In genomic region chr10:45241865-45242518, GRCh38 we compare ENCODE assay signal across 13 cellular contexts.
"Had no signal": no experiment of that assay in that cellular context is flagged by ENCODE, and none has a peak within 500 bp of the region (broad histone marks: within the 10 kb centered on the region; RNA-seq: fewer than 3 reads in every experiment).

No MANE protein-coding gene starts in this region.

- H3K9me3 ChIP-seq: testis had no signal

- H3K4me3 ChIP-seq: testis had no signal

- FAIRE-seq: TTC549 had no signal

- H3K27ac Mint-ChIP-seq: activated naive CD4-positive, alpha-beta T cell treated with anti-CD3 and anti-CD28 coated beads, Interleukin-2, amount 50 U/mL, for 72 hours; stimulated activated naive CD8-positive, alpha-beta T cell treated with anti-CD3 and anti-CD28 coated beads, Interleukin-15, Interleukin-2, amounts not matched to agents 100 ng/mL and 50 ng/mL, for 24 hours had no signal

- H3K4me3 Mint-ChIP-seq: activated T-cell treated with anti-CD3 and anti-CD28 coated beads, Interleukin-2, amount 50 U/mL, for 4 hours; neural crest cell; stimulated activated naive CD8-positive, alpha-beta T cell treated with anti-CD3 and anti-CD28 coated beads, Interleukin-15, Interleukin-2, amounts not matched to agents 100 ng/mL and 50 ng/mL, for 24 hours had no signal

- H3K27ac ChIP-seq: parathyroid adenoma, testis had no signal

- H3K36me3 Mint-ChIP-seq: activated naive CD4-positive, alpha-beta T cell treated with anti-CD3 and anti-CD28 coated beads, Interleukin-2, amount 50 U/mL, for 72 hours had no signal

- H3K9me3 Mint-ChIP-seq: activated naive CD4-positive, alpha-beta T cell treated with anti-CD3 and anti-CD28 coated beads, Interleukin-2, amount 50 U/mL, for 72 hours; activated T-cell treated with anti-CD3 and anti-CD28 coated beads, Interleukin-2, amount 50 U/mL, for 4 hours; neural crest cell; stimulated activated naive CD8-positive, alpha-beta T cell treated with anti-CD3 and anti-CD28 coated beads, Interleukin-15, Interleukin-2, amounts not matched to agents 100 ng/mL and 50 ng/mL, for 24 hours had no signal

- H3K27me3 ChIP-seq: testis had no signal

- H3K4me1 ChIP-seq: parathyroid adenoma, testis had no signal

- H3K27me3 Mint-ChIP-seq: stimulated activated naive CD8-positive, alpha-beta T cell treated with anti-CD3 and anti-CD28 coated beads, Interleukin-15, Interleukin-2, amounts not matched to agents 100 ng/mL and 50 ng/mL, for 24 hours had no signal

- ATAC-seq: activated naive CD4-positive, alpha-beta T cell treated with anti-CD3 and anti-CD28 coated beads, Interleukin-2, amount 50 U/mL, for 72 hours; activated T-cell treated with anti-CD3 and anti-CD28 coated beads, Interleukin-2, amount 50 U/mL, for 4 hours; left ventricle myocardium superior had no signal

- DNase-seq: activated CD4-positive, alpha-beta T cell treated with anti-CD3 and anti-CD28 coated beads, Interleukin-2, amount 50 U/mL, for 4 hours; activated effector memory CD4-positive, alpha-beta T cell treated with anti-CD3 and anti-CD28 coated beads, Interleukin-2, amount 50 U/mL, for 16 hours; activated T-cell treated with anti-CD3 and anti-CD28 coated beads, Interleukin-2, amount 50 U/mL, for 4 hours; anterior cingulate cortex; left ventricle myocardium superior; stimulated activated CD4-positive, alpha-beta T cell treated with anti-CD3 and anti-CD28 coated beads, Interleukin-4, amount 100 ng/mL, for 1 hour; stimulated activated CD8-positive, alpha-beta memory T cell treated with anti-CD3 and anti-CD28 coated beads, Interleukin-4, amount 100 ng/mL, for 48 hours; testis had no signal
